In the genomic region with DNA sequence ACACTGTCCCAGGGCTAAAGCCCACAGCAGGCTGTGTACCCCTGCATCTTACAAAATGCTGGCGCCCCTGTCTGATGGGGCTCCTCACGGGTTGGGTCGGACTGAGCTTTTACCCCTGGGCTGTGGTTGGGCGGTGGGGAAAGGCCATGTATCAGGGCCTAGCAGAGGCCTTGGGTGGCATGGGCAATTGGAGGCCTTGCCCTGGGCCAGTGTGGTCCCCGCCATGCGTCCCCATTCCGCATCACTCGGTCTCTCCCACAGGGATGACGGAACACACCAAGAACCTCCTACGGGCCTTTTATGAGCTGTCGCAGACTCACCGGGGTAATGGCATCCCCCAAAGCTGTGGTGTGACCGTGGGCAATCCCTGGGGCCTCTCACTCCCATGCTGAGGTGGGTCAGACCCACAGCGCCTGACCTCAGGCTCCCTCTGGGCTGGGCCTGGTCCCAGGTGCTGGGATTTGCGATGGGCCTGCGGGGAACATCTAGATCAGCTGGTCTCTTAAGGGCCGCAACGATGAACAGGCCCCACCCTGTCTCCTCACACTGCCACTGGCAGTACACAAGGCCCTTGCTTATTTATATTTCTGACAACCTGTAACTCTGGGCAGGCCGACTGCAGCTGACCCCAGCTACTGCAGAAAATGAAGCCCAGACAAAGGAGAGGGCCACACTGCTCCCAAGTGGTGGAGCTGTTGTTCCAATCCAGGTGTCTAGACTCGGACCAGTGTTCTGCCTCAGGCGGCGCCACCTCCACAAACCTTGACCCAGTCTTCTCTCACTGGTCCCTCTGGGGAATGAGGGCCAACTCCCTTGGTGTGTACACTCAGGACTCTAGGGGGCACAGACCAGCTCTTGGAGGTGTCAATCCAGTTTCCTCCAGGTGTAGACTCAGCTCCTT, we compare ENCODE assay signal across 1 cellular context.
TF ChIP-seq lines count a peak whose summit lies in the region.

No MANE protein-coding gene starts in this region.

TF ChIP-seq in K562, 482 proteins besides CTCF, POLR2A, EP300 and RAD21:
- TF ChIP-seq ZNF197 (CRISPR knock-in tag; IDR thresholded peaks at IDR 0.05; ENCODE audit: low read depth), result no peak
- TF ChIP-seq STAG1 (CRISPR knock-in tag; IDR thresholded peaks at IDR 0.05; ENCODE audit: borderline replicate concordance), result no peak
